In genomic region chr22:43187171-43188099, GRCh38 we compare ENCODE assay signal across 1 cellular context.
A peak's percentile ranks its signal among the peaks of the same experiment; 100 is the strongest.
TF ChIP-seq lines count a peak whose summit lies in the region.

No MANE protein-coding gene starts in this region.

TF ChIP-seq in SK-N-SH, 30 proteins besides CTCF, POLR2A, EP300 and RAD21 (continued from another document):
- no peak for TF ChIP-seq USF1 (IDR thresholded peaks at IDR 0.05; ENCODE audit: borderline replicate concordance, low read depth)
- no peak for TF ChIP-seq GATA2 (CRISPR knock-in tag; IDR thresholded peaks at IDR 0.05)
- peak; percentile 24; the same call in 1 of the 2 replicates for TF ChIP-seq SMC3 (IDR thresholded peaks at IDR 0.05; ENCODE audit: low read depth, low read length)
- TF ChIP-seq MXI1 (IDR thresholded peaks at IDR 0.05; ENCODE audit: low read depth, low read length): no peak
- TF ChIP-seq RFX5 (IDR thresholded peaks at IDR 0.05; ENCODE audit: low read length): no peak
- TF ChIP-seq USF2 (IDR thresholded peaks at IDR 0.05; ENCODE audit: borderline replicate concordance, low read depth, low read length): no peak
- no peak for TF ChIP-seq ELF1 (IDR thresholded peaks at IDR 0.05)
- peak; percentile 42; the same call in 1 of the 2 replicates for TF ChIP-seq MAX (IDR thresholded peaks at IDR 0.05; ENCODE audit: low read depth)
- peak; percentile 72 for TF ChIP-seq POLR2AphosphoS5 (IDR thresholded peaks at IDR 0.05; ENCODE audit: low read depth, low read length)
- no peak for TF ChIP-seq FOSL2 (IDR thresholded peaks at IDR 0.05; ENCODE audit: borderline replicate concordance, low read depth)
- no peak for TF ChIP-seq JUND (IDR thresholded peaks at IDR 0.05)
- peak; percentile 84 for TF ChIP-seq GABPA (IDR thresholded peaks at IDR 0.05; ENCODE audit: low read depth)
- TF ChIP-seq SIN3A (IDR thresholded peaks at IDR 0.05; ENCODE audit: borderline replicate concordance, low read depth, low read length): no peak
- peak; percentile 46; the same call in 1 of the 2 replicates for TF ChIP-seq TAF1 (IDR thresholded peaks at IDR 0.05; ENCODE audit: borderline replicate concordance, low read depth, low read length)
- no peak for TF ChIP-seq MEF2A (IDR thresholded peaks at IDR 0.05; ENCODE audit: borderline replicate concordance, low read depth)
- TF ChIP-seq TEAD4 (IDR thresholded peaks at IDR 0.05; ENCODE audit: borderline replicate concordance, insufficient read depth): no peak
- no peak for TF ChIP-seq ZBTB33 (IDR thresholded peaks at IDR 0.05; ENCODE audit: borderline replicate concordance, low read depth)
- TF ChIP-seq PBX3 (IDR thresholded peaks at IDR 0.05): no peak
- peak; percentile 53 for TF ChIP-seq CHD2 (IDR thresholded peaks at IDR 0.05; ENCODE audit: low read length, partially characterized antibody)
- TF ChIP-seq NRF1 (IDR thresholded peaks at IDR 0.05; ENCODE audit: low read depth, low read length): peak; percentile 72
- TF ChIP-seq FOXM1 (IDR thresholded peaks at IDR 0.05; ENCODE audit: low read depth): no peak
TF ChIP-seq in SK-N-SH: peak in this region for 8.
